Comparison of ENCODE assay signal across 12 cellular contexts in genomic region chr3:8504611-8504973, GRCh38. TPM values are rescaled to one million over a fixed set of nuclear protein-coding genes. Genes with fewer than 3 reads are reported as not detected.
DNase-seq lines count a peak whose midpoint lies in the region; ATAC-seq, FAIRE-seq and TF ChIP-seq lines count a peak whose summit lies in the region.
"Had no signal": no experiment of that assay in that cellular context is flagged by ENCODE, and none has a peak within 500 bp of the region (broad histone marks: within the 10 kb centered on the region; RNA-seq: fewer than 3 reads in every experiment).

No MANE protein-coding gene starts in this region.

- H3K36me3 Mint-ChIP-seq in GM23338 (ENCODE audit: low read depth) (no peaks in the 10 kb centered on the region; the same call in 2 of the 3 replicates), astrocyte (ENCODE audit: low read depth, unreplicated experiment) (peaks cover 53% of the 10 kb centered on the region), memory B cell (no peaks in the 10 kb centered on the region)

- 0 out of 2 replicates have a peak, but pooled peaks cover 5% of the 10 kb centered on the region for H3K36me3 ChIP-seq in GM23338 (ENCODE audit: insufficient read depth)
- no peaks in the 10 kb centered on the region for H3K36me3 ChIP-seq in astrocyte (ENCODE audit: insufficient read depth, low read length)
- no peaks in the 10 kb centered on the region for H3K36me3 ChIP-seq in stomach

- DNase-seq in GM23338 (ENCODE audit: low spot score) (no peak), astrocyte (ENCODE audit: low read depth) (no peak), memory B cell (ENCODE audit: low spot score in 2 of 2) (no peak), stomach (no peak), hypothalamus (lab: John Stamatoyannopoulos, UW) (no peak), activated gamma-delta T cell (lab: John Stamatoyannopoulos, UW) (no peak)
- no peak for DNase-seq in stimulated activated CD4-positive, alpha-beta T cell treated with anti-CD3 and anti-CD28 coated beads, Interleukin-2, amount 100 ng/mL, for 24 hours
- DNase-seq: cerebellar nuclear complex, Karpas-422, NCI-H2081, SK-N-SH had no signal

- intact Hi-C loops in stomach (cut with DNase I; ENCODE audit: low total_unique reads): no loop called here

- no peak for FAIRE-seq in astrocyte (lab: Jason Lieb, UNC)

- no peak overlapping the region for H2AFZ ChIP-seq in GM23338
- no peak overlapping the region for H2AFZ ChIP-seq in astrocyte (ENCODE audit: low read depth, low read length)

- no peak for TF ChIP-seq EP300 in stomach (IDR thresholded peaks at IDR 0.05)

- H3K27me3 Mint-ChIP-seq in GM23338 (ENCODE audit: insufficient read depth, low read depth, poor library complexity) (peaks cover 7% of the 10 kb centered on the region), astrocyte (ENCODE audit: low read depth, unreplicated experiment) (no peaks in the 10 kb centered on the region), memory B cell (no peaks in the 10 kb centered on the region)

- H3K4me2 ChIP-seq in GM23338 (peak overlapping the region; percentile 23; the same call in 1 of the 2 replicates), astrocyte (ENCODE audit: low read length) (peak overlapping the region; percentile 82)
- H3K4me2 ChIP-seq: SK-N-SH had no signal

- ATAC-seq in GM23338: no peak
- no peak for ATAC-seq in memory B cell (ENCODE audit: low read depth)
- ATAC-seq in GM18858 (IDR thresholded peaks at IDR 0.05; ENCODE audit: unreplicated experiment): no peak

- H3K4me3 Mint-ChIP-seq in GM23338 (no peak overlapping the region), astrocyte (ENCODE audit: unreplicated experiment) (peak overlapping the region; percentile 92), memory B cell (no peak overlapping the region)

- no peaks in the 10 kb centered on the region for H3K27me3 ChIP-seq in GM23338 (ENCODE audit: insufficient read depth)
- no peaks in the 10 kb centered on the region for H3K27me3 ChIP-seq in astrocyte (ENCODE audit: insufficient read depth, low read length)
- H3K27me3 ChIP-seq in stomach: no peaks in the 10 kb centered on the region

- no peak for TF ChIP-seq CTCF in GM23338 (conservative IDR thresholded peaks at IDR 0.05; ENCODE audit: low read depth in 2 of 2)
- no peak for TF ChIP-seq CTCF in astrocyte (IDR thresholded peaks at IDR 0.05; ENCODE audit: insufficient read depth, low read depth, low read length)
- no peak for TF ChIP-seq CTCF in stomach (IDR thresholded peaks at IDR 0.05)

- 56 to 73% (median 63%) methylated on average over 4 of the region's 4 CpGs for WGBS in stomach, 5 donors

- no peak overlapping the region for H3K4me3 ChIP-seq in GM23338
- H3K4me3 ChIP-seq in astrocyte (ENCODE audit: insufficient read depth, low read depth, low read length): no peak overlapping the region
- peak overlapping the region in 3 of 4 donors; percentile 32 to 45 (median 41) for H3K4me3 ChIP-seq in stomach

- no peak overlapping the region for H3K9ac ChIP-seq in astrocyte (ENCODE audit: low read length)
- H3K9ac ChIP-seq: SK-N-SH had no signal

- H3K9me3 ChIP-seq in astrocyte (ENCODE audit: insufficient read depth, low read depth, low read length): no peaks in the 10 kb centered on the region
- H3K9me3 ChIP-seq in stomach: no peaks in the 10 kb centered on the region
- H3K9me3 ChIP-seq: SK-N-SH had no signal

- no peaks in the 10 kb centered on the region; the same call in 2 of the 3 replicates for H3K9me3 Mint-ChIP-seq in GM23338
- no peaks in the 10 kb centered on the region for H3K9me3 Mint-ChIP-seq in astrocyte (ENCODE audit: unreplicated experiment)
- no peaks in the 10 kb centered on the region for H3K9me3 Mint-ChIP-seq in memory B cell

- H4K20me1 ChIP-seq in GM23338 (replicated peaks; ENCODE audit: insufficient read depth) (no peaks in the 10 kb centered on the region), astrocyte (ENCODE audit: insufficient read depth, low read length) (no peaks in the 10 kb centered on the region)

- H3K9me2 ChIP-seq in GM23338 (ENCODE audit: insufficient read depth): no peaks in the 10 kb centered on the region
- H3K9me2 ChIP-seq: SK-N-SH had no signal

- peaks cover 19% of the 10 kb centered on the region for H3K79me2 ChIP-seq in GM23338 (replicated peaks; ENCODE audit: insufficient read depth)
- peaks cover 40% of the 10 kb centered on the region for H3K79me2 ChIP-seq in astrocyte (ENCODE audit: insufficient read depth, low read length)

- H3K27ac Mint-ChIP-seq in GM23338: no peak overlapping the region
- H3K27ac Mint-ChIP-seq in astrocyte (ENCODE audit: unreplicated experiment): peak overlapping the region; percentile 88
- H3K27ac Mint-ChIP-seq in memory B cell: peak overlapping the region; percentile 75

- H3K4me1 Mint-ChIP-seq in GM23338 (peaks cover 40% of the 10 kb centered on the region), astrocyte (ENCODE audit: low read depth, unreplicated experiment) (peaks cover 64% of the 10 kb centered on the region), memory B cell (peaks cover 30% of the 10 kb centered on the region)

- H3F3A ChIP-seq in GM23338 (replicated peaks; ENCODE audit: low read depth): no peaks in the 10 kb centered on the region

- peaks cover 38% of the 10 kb centered on the region for H3K4me1 ChIP-seq in GM23338 (ENCODE audit: insufficient read depth)
- H3K4me1 ChIP-seq in astrocyte (ENCODE audit: insufficient read depth, low read length): peaks cover 72% of the 10 kb centered on the region
- H3K4me1 ChIP-seq in stomach: peaks cover 32 to 79% (median 59%) of the 10 kb centered on the region in 4 donors

- no peak for TF ChIP-seq POLR2A in stomach (IDR thresholded peaks at IDR 0.05)

- H3K27ac ChIP-seq in GM23338 (ENCODE audit: low read depth) (no peak overlapping the region), astrocyte (ENCODE audit: low read depth, low read length) (no peak overlapping the region), stomach (peak overlapping the region; percentile 42 to 80 (median 77))

TF ChIP-seq in GM23338, 12 proteins besides CTCF, POLR2A, EP300 and RAD21:
- TF ChIP-seq ZNF462 (CRISPR knock-in tag; IDR thresholded peaks at IDR 0.05) (no peak), ZNF114 (CRISPR knock-in tag; IDR thresholded peaks at IDR 0.05) (no peak), STAT1 (IDR thresholded peaks at IDR 0.05; ENCODE audit: unreplicated experiment) (no peak), CREB1 (CRISPR knock-in tag; IDR thresholded peaks at IDR 0.05; ENCODE audit: low read depth) (no peak)

RNA-seq across cellular contexts. Expression of gene LMCD1, which starts 3.0 kb away (rescaled TPM):
- 23.5 and 35.3 TPM in 2 replicates for total RNA-seq in GM23338 (2014; rRNA removed; shearing (Covaris generic))
- polyA plus RNA-seq in GM23338 (2016; fragmentation: Nextera tagmentation; extraction: Ambion mirVana) (21.4 and 21.8 TPM in 2 replicates), stomach (10 to 100 TPM; 21.0 to 60.2 (median 45.5) TPM)
- total RNA-seq in astrocyte (374 and 437 TPM in 2 replicates), stomach (10 to 100 TPM in 3 of 5 donors, under 1 TPM in 2; 0.58 to 42.3 (median 17.4) TPM)

Comparison
In these comparisons a context has a peak if more than half of its experiments do, and no peak if none do; other contexts are left out.
1. H3K27ac ChIP-seq: peak in stomach (5 of 5); none in GM23338 (single experiment) and astrocyte (single experiment).
2. H3K4me3 ChIP-seq: peak in stomach (3 of 4); none in GM23338 (single experiment) and astrocyte (single experiment).